Comparison of ENCODE assay signal across 1 cellular context in genomic region chr13:21060827-21061076, GRCh38.
TF ChIP-seq lines count a peak whose summit lies in the region.

No MANE protein-coding gene starts in this region.

TF ChIP-seq in H1, 55 proteins besides CTCF, POLR2A, EP300 and RAD21 (continued from another document):
- TF ChIP-seq SP4 (IDR thresholded peaks at IDR 0.05; ENCODE audit: low read length) (no peak), GABPA (IDR thresholded peaks at IDR 0.05; ENCODE audit: borderline replicate concordance, insufficient read depth, low read length) (no peak), PHF8 (conservative IDR thresholded peaks at IDR 0.05; ENCODE audit: low read depth, low read length) (no peak), SP2 (IDR thresholded peaks at IDR 0.05; ENCODE audit: low read length) (no peak), TEAD4 (IDR thresholded peaks at IDR 0.05; ENCODE audit: low read depth, low read length) (no peak), SIRT6 (IDR thresholded peaks at IDR 0.05; ENCODE audit: low read length) (no peak), ASH2L (IDR thresholded peaks at IDR 0.05; ENCODE audit: low read length) (no peak), CHD7 (IDR thresholded peaks at IDR 0.05; ENCODE audit: insufficient replicate concordance, low read length) (no peak), BRCA1 (IDR thresholded peaks at IDR 0.05; ENCODE audit: low read depth, low read length) (no peak), BACH1 (IDR thresholded peaks at IDR 0.05; ENCODE audit: low read length) (no peak), NRF1 (IDR thresholded peaks at IDR 0.05; ENCODE audit: low read depth, low read length) (no peak), CHD2 (IDR thresholded peaks at IDR 0.05; ENCODE audit: low read length) (no peak)
